Comparison of ENCODE assay signal across 23 cellular contexts in the genomic region with DNA sequence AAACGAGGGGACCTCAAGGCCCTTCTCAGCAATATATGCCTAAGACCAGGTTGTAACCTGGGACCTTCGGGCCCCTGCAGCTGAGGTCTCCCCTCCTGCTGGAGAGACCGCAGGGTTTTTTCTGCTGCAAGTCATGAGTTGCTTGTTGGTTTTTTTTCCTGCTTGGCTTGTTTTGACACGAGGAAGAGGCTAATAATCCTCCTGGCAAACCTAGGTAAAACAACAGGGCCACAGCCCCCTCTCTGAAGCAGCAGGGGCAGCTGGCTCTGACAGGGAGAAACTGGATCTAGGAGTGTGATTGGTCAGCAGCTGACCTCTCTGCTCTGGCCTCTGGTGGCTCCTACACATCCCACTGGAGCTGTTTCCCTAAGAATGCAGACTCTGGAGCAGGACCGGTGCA.
DNase-seq lines count a peak whose midpoint lies in the region; ATAC-seq and TF ChIP-seq lines count a peak whose summit lies in the region.
"Had no signal": no experiment of that assay in that cellular context is flagged by ENCODE, and none has a peak within 500 bp of the region (broad histone marks: within the 10 kb centered on the region; RNA-seq: fewer than 3 reads in every experiment).

No MANE protein-coding gene starts in this region.

- H3K9me3 Mint-ChIP-seq in stimulated activated naive B cell treated with anti-CD40 and anti-IgM and Interleukin-4, amounts not matched to agents 10 μg/mL and 1 μg/mL and 100 μg/mL, for 72 hours, result peaks cover 3 to 4% of the 10 kb centered on the region in 2 donors
- H3K9me3 Mint-ChIP-seq: activated naive CD4-positive, alpha-beta T cell treated with anti-CD3 and anti-CD28 coated beads, Interleukin-2, amount 50 U/mL, for 24 hours had no signal

- no peak for TF ChIP-seq POLR2A in heart left ventricle (IDR thresholded peaks at IDR 0.05)

- no peak overlapping the region for H2BK5ac ChIP-seq in neuronal stem cell (ENCODE audit: low read length)

- H3K9me3 ChIP-seq in left ventricle myocardium inferior (replicated peaks) (no peaks in the 10 kb centered on the region), heart left ventricle (no peaks in the 10 kb centered on the region), esophagus (ENCODE audit: control insufficient read depth in 2 of 2, insufficient read depth in 1 of 2, low read depth in 1 of 2, low read length in 1 of 2) (no peaks in the 10 kb centered on the region), neuronal stem cell (replicated peaks in 1 of 2; ENCODE audit: control insufficient read depth in 2 of 2, insufficient read depth in 1 of 2, low read depth in 1 of 2, low read length in 2 of 2) (peaks cover 0 to 7% of the 10 kb centered on the region in 2 donors)
- H3K9me3 ChIP-seq: A549, gastroesophageal sphincter, right lobe of liver, testis had no signal

- TF ChIP-seq CTCF in left ventricle myocardium inferior (IDR thresholded peaks at IDR 0.05; ENCODE audit: borderline replicate concordance), result no peak
- TF ChIP-seq CTCF in heart left ventricle (IDR thresholded peaks at IDR 0.05), result no peak
- no peak for TF ChIP-seq CTCF in omental fat pad (IDR thresholded peaks at IDR 0.05)

- no peak overlapping the region for H3K18ac ChIP-seq in neuronal stem cell (ENCODE audit: low read length)

- H3K9ac ChIP-seq in neuronal stem cell (ENCODE audit: low read depth, low read length, poor library complexity), result peak overlapping the region; percentile 63

- H3K4me3 ChIP-seq in left ventricle myocardium inferior (no peak overlapping the region), heart left ventricle (no peak overlapping the region), esophagus (ENCODE audit: low read depth in 1 of 2, low read length in 2 of 2) (no peak overlapping the region), neuronal stem cell (ENCODE audit: low read length in 2 of 2) (no peak overlapping the region)
- H3K4me3 ChIP-seq: A549, gastroesophageal sphincter, K562, right lobe of liver, testis had no signal

- peak overlapping the region; percentile 37 for H3K27ac ChIP-seq in left ventricle myocardium inferior (replicated peaks)
- no peak overlapping the region for H3K27ac ChIP-seq in heart left ventricle
- peak overlapping the region; percentile 55 to 77 for H3K27ac ChIP-seq in esophagus (ENCODE audit: low read depth in 2 of 2, low read length in 1 of 2)
- H3K27ac ChIP-seq in neuronal stem cell (replicated peaks; ENCODE audit: low read length), result no peak overlapping the region
- H3K27ac ChIP-seq: A549, right lobe of liver, testis had no signal

- no peak overlapping the region for H3K23ac ChIP-seq in neuronal stem cell (ENCODE audit: low read depth, low read length, poor library complexity)

- no peaks in the 10 kb centered on the region for H3K27me3 Mint-ChIP-seq in stimulated activated naive B cell treated with anti-CD40 and anti-IgM and Interleukin-4, amounts not matched to agents 10 μg/mL and 1 μg/mL and 100 μg/mL, for 72 hours
- H3K27me3 Mint-ChIP-seq: activated naive CD4-positive, alpha-beta T cell treated with anti-CD3 and anti-CD28 coated beads, Interleukin-2, amount 50 U/mL, for 24 hours had no signal

- H4K8ac ChIP-seq in neuronal stem cell (ENCODE audit: low read depth, low read length), result no peak overlapping the region

- H2BK12ac ChIP-seq in neuronal stem cell (ENCODE audit: low read length), result no peak overlapping the region

- 69 to 73% (median 70%) methylated on average over 5 of the region's 5 CpGs for WGBS in heart left ventricle, 4 donors
- WGBS in esophagus, 2 donors, result 39 to 42% methylated on average over 5 of the region's 5 CpGs
- no CpG with 5 or more reads among the region's 5 CpGs for WGBS in neuronal stem cell (ENCODE audit: extremely low coverage in 2 of 2, insufficient read length in 2 of 2, insufficient replicate concordance in 1 of 2), 2 donors

- no peak for ATAC-seq in heart left ventricle
- no peak for ATAC-seq in stimulated activated naive B cell treated with anti-CD40 and anti-IgM and Interleukin-4, amounts not matched to agents 10 μg/mL and 1 μg/mL and 100 μg/mL, for 72 hours (replicated peaks)
- no peak for ATAC-seq in omental fat pad (ENCODE audit: low FRiP score)
- ATAC-seq: A549, gastroesophageal sphincter, K562, PC-3, Right ventricle myocardium inferior had no signal

- no peak overlapping the region for H3K4me3 Mint-ChIP-seq in stimulated activated naive B cell treated with anti-CD40 and anti-IgM and Interleukin-4, amounts not matched to agents 10 μg/mL and 1 μg/mL and 100 μg/mL, for 72 hours
- H3K4me3 Mint-ChIP-seq: activated naive CD4-positive, alpha-beta T cell treated with anti-CD3 and anti-CD28 coated beads, Interleukin-2, amount 50 U/mL, for 24 hours had no signal

- H3K4me2 ChIP-seq in neuronal stem cell (ENCODE audit: insufficient read depth, low read length, poor library complexity, severe bottlenecking), result no peak overlapping the region
- H3K4me2 ChIP-seq: A549 had no signal

- no peak overlapping the region for H3K14ac ChIP-seq in neuronal stem cell (ENCODE audit: low read length)

- peaks cover 21 to 46% of the 10 kb centered on the region in 2 donors for H3K36me3 Mint-ChIP-seq in stimulated activated naive B cell treated with anti-CD40 and anti-IgM and Interleukin-4, amounts not matched to agents 10 μg/mL and 1 μg/mL and 100 μg/mL, for 72 hours
- H3K36me3 Mint-ChIP-seq: activated naive CD4-positive, alpha-beta T cell treated with anti-CD3 and anti-CD28 coated beads, Interleukin-2, amount 50 U/mL, for 24 hours had no signal

- H3K4ac ChIP-seq in neuronal stem cell (ENCODE audit: low read length), result no peak overlapping the region

- no peak overlapping the region for H2BK15ac ChIP-seq in neuronal stem cell (ENCODE audit: low read length)

- no peak overlapping the region for H4K91ac ChIP-seq in neuronal stem cell (ENCODE audit: low read depth, low read length, poor library complexity)

- no peak overlapping the region for H2BK120ac ChIP-seq in neuronal stem cell (ENCODE audit: low read depth, low read length)

- DNase-seq in left ventricle myocardium inferior (no peak), heart left ventricle (no peak), neuronal stem cell (ENCODE audit: low spot score) (no peak), NOMO-1 (lab: John Stamatoyannopoulos, UW; ENCODE audit: unreplicated experiment in 2 of 2) (no peak), omental fat pad (ENCODE audit: low spot score) (no peak), T-helper 2 cell (no peak)
- no peak for DNase-seq in stimulated activated naive B cell treated with anti-CD40 and anti-IgM and Interleukin-4, amounts not matched to agents 10 μg/mL and 1 μg/mL and 100 μg/mL, for 72 hours
- DNase-seq: activated CD4-positive, alpha-beta T cell treated with anti-CD3 and anti-CD28 coated beads, Interleukin-2, amount 50 U/mL, for 1 hour; anterior cingulate cortex; NCI-H1105; NCI-H2029; NCI-H524 treated with DMSO at 0.1 percent for 48 hours; PC-3; right lobe of liver; stimulated activated naive CD4-positive, alpha-beta T cell; T-helper 9 cell; testis had no signal

- H3K4me1 ChIP-seq in left ventricle myocardium inferior, result peaks cover 88% of the 10 kb centered on the region
- H3K4me1 ChIP-seq in heart left ventricle, result peaks cover 4 to 79% (median 54%) of the 10 kb centered on the region in 12 donors
- H3K4me1 ChIP-seq in esophagus (ENCODE audit: control insufficient read depth in 2 of 2, insufficient read depth in 2 of 2, low read length in 1 of 2), result peaks cover 11 to 27% of the 10 kb centered on the region in 2 donors
- H3K4me1 ChIP-seq in neuronal stem cell (ENCODE audit: control insufficient read depth in 2 of 2, insufficient read depth in 1 of 2, low read depth in 1 of 2, low read length in 2 of 2), result peaks cover 3 to 4% of the 10 kb centered on the region in 2 donors
- H3K4me1 ChIP-seq: A549, right lobe of liver had no signal

- H2AK5ac ChIP-seq in neuronal stem cell (ENCODE audit: low read depth, low read length), result no peak overlapping the region

- H2AFZ ChIP-seq in neuronal stem cell (ENCODE audit: low read length), result no peak overlapping the region

- no peaks in the 10 kb centered on the region for H3K27me3 ChIP-seq in left ventricle myocardium inferior (ENCODE audit: low read depth)
- no peaks in the 10 kb centered on the region for H3K27me3 ChIP-seq in heart left ventricle
- no peaks in the 10 kb centered on the region for H3K27me3 ChIP-seq in esophagus (ENCODE audit: control insufficient read depth in 1 of 2, insufficient read depth in 2 of 2, low read length in 2 of 2)
- H3K27me3 ChIP-seq in neuronal stem cell (ENCODE audit: control insufficient read depth in 3 of 3, insufficient read depth in 3 of 3, low read depth in 1 of 3, low read length in 3 of 3), result no peaks in the 10 kb centered on the region
- H3K27me3 ChIP-seq: gastroesophageal sphincter, right lobe of liver, testis had no signal

- H3K36me3 ChIP-seq in left ventricle myocardium inferior, result peaks cover 6% of the 10 kb centered on the region
- H3K36me3 ChIP-seq in heart left ventricle, result peaks cover 0 to 36% (median 0%) of the 10 kb centered on the region in 9 donors
- peaks cover 3 to 9% of the 10 kb centered on the region in 2 donors for H3K36me3 ChIP-seq in esophagus (ENCODE audit: control insufficient read depth in 2 of 2, insufficient read depth in 2 of 2, low read length in 1 of 2)
- H3K36me3 ChIP-seq in neuronal stem cell (replicated peaks in 1 of 2; ENCODE audit: control insufficient read depth in 2 of 2, insufficient read depth in 2 of 2, low read length in 2 of 2), result peaks cover 0 to 82% of the 10 kb centered on the region in 2 donors
- H3K36me3 ChIP-seq: right lobe of liver had no signal

- no peak overlapping the region for H3K27ac Mint-ChIP-seq in stimulated activated naive B cell treated with anti-CD40 and anti-IgM and Interleukin-4, amounts not matched to agents 10 μg/mL and 1 μg/mL and 100 μg/mL, for 72 hours

- H3K4me1 Mint-ChIP-seq in stimulated activated naive B cell treated with anti-CD40 and anti-IgM and Interleukin-4, amounts not matched to agents 10 μg/mL and 1 μg/mL and 100 μg/mL, for 72 hours, result peaks cover 31 to 71% of the 10 kb centered on the region in 2 donors

- no peaks in the 10 kb centered on the region for H3K79me1 ChIP-seq in neuronal stem cell (ENCODE audit: low read depth, low read length)

- intact Hi-C loops in left ventricle myocardium inferior (cut with micrococcal nuclease), result no loop called here
- intact Hi-C loops in heart left ventricle (cut with DNase I), result no loop called here

Comparison
In these comparisons a context has a peak if more than half of its experiments do, and no peak if none do; other contexts are left out.
1. H3K27ac ChIP-seq: peak in left ventricle myocardium inferior (single experiment) and esophagus (2 of 2); none in heart left ventricle (0 of 12) and neuronal stem cell (single experiment).